9 cellular contexts compared by ENCODE assay signal in genomic region chr14:44962573-44963528, GRCh38. TPM values are rescaled to one million over a fixed set of nuclear protein-coding genes. Genes with fewer than 3 reads are reported as not detected.
DNase-seq lines count a peak whose midpoint lies in the region; ATAC-seq, FAIRE-seq and TF ChIP-seq lines count a peak whose summit lies in the region.
"Had no signal": no experiment of that assay in that cellular context is flagged by ENCODE, and none has a peak within 500 bp of the region (broad histone marks: within the 10 kb centered on the region; RNA-seq: fewer than 3 reads in every experiment).

No MANE protein-coding gene starts in this region.

- no TSS peak for BruUV-seq in GM12878 (replicated peaks; lab: Mats Ljungman, UMichigan)

- no peaks in the 10 kb centered on the region for H3K4me1 ChIP-seq in GM12878 (ENCODE audit: control insufficient read depth, insufficient read depth, low read length)
- H3K4me1 ChIP-seq in iPS-18a (ENCODE audit: control insufficient read depth, low read depth, low read length): peaks cover 31% of the 10 kb centered on the region
- H3K4me1 ChIP-seq in smooth muscle cell (ENCODE audit: low read depth): peaks cover 49% of the 10 kb centered on the region

- H2AFZ ChIP-seq in GM12878 (ENCODE audit: control insufficient read depth, low read depth, low read length): peak overlapping the region; percentile 94
- peak overlapping the region; percentile 78 for H2AFZ ChIP-seq in smooth muscle cell (ENCODE audit: low read depth)

- H3K27me3 ChIP-seq in CD4-positive, alpha-beta T cell (ENCODE audit: control insufficient read depth, insufficient read depth, low read length): no peaks in the 10 kb centered on the region
- no peaks in the 10 kb centered on the region for H3K27me3 ChIP-seq in GM12878 (replicated peaks in 1 of 2; ENCODE audit: control insufficient read depth in 2 of 2, insufficient read depth in 2 of 2, low read length in 1 of 2)
- no peaks in the 10 kb centered on the region for H3K27me3 ChIP-seq in iPS-18a (ENCODE audit: control insufficient read depth, insufficient read depth, low read length)
- H3K27me3 ChIP-seq in smooth muscle cell (ENCODE audit: low read depth): no peaks in the 10 kb centered on the region

- H4K20me1 ChIP-seq in GM12878 (ENCODE audit: control insufficient read depth, insufficient read depth) (no peaks in the 10 kb centered on the region), smooth muscle cell (ENCODE audit: low read depth) (peaks cover 71% of the 10 kb centered on the region)

- H3K9ac ChIP-seq in GM12878 (ENCODE audit: control insufficient read depth, insufficient read depth, low read length) (peak overlapping the region; percentile 78), iPS-18a (ENCODE audit: low read length) (peak overlapping the region; percentile 80), smooth muscle cell (ENCODE audit: low read depth) (peak overlapping the region; percentile 88)

- H3K4me3 Mint-ChIP-seq in CD4-positive, alpha-beta T cell: no peak overlapping the region
- H3K4me3 Mint-ChIP-seq: stimulated activated naive CD8-positive, alpha-beta T cell treated with anti-CD3 and anti-CD28 coated beads, Interleukin-15, Interleukin-2, amounts not matched to agents 100 ng/mL and 50 ng/mL, for 24 hours had no signal

- TF ChIP-seq POLR2A in GM12878 (IDR thresholded peaks at IDR 0.05; ENCODE audit: low read depth, low read length): no peak

- no peaks in the 10 kb centered on the region for H3K36me3 ChIP-seq in GM12878 (ENCODE audit: control insufficient read depth in 2 of 2, insufficient read depth in 2 of 2, low read length in 1 of 2)
- no peaks in the 10 kb centered on the region for H3K36me3 ChIP-seq in iPS-18a (ENCODE audit: control insufficient read depth, low read depth, low read length)
- no peaks in the 10 kb centered on the region for H3K36me3 ChIP-seq in smooth muscle cell (ENCODE audit: low read depth)

- peaks cover 18% of the 10 kb centered on the region for H3K9me3 ChIP-seq in CD4-positive, alpha-beta T cell (ENCODE audit: control insufficient read depth, low read length)
- H3K9me3 ChIP-seq in GM12878 (replicated peaks; ENCODE audit: control insufficient read depth, insufficient read depth, low read length): no peaks in the 10 kb centered on the region
- H3K9me3 ChIP-seq in iPS-18a (ENCODE audit: control insufficient read depth, low read depth, low read length): no peaks in the 10 kb centered on the region
- no peaks in the 10 kb centered on the region for H3K9me3 ChIP-seq in smooth muscle cell (replicated peaks; ENCODE audit: low read depth)

- H3F3A ChIP-seq in smooth muscle cell (ENCODE audit: low read depth): peaks cover 4% of the 10 kb centered on the region

- CTCF ChIA-PET in CD4-positive, alpha-beta T cell (lab: Charles Lee): interaction anchor here (0.9 to 2.5 kb wide), 4 partner anchors 27 to 290 kb away, joined by 3 to 11 read pairs (median 5); partner anchors contain the start of genes FANCM, FKBP3 and MIS18BP1
- CTCF ChIA-PET in GM12878 (lab: Yijun Ruan, JAX): interaction anchor here (0.9 to 1.8 kb wide), 5 partner anchors 14 to 287 kb away, joined by 3 to 13 read pairs (median 4); partner anchors contain the start of gene FANCM

- no peaks in the 10 kb centered on the region for H3K27me3 Mint-ChIP-seq in CD4-positive, alpha-beta T cell
- H3K27me3 Mint-ChIP-seq: stimulated activated naive CD8-positive, alpha-beta T cell treated with anti-CD3 and anti-CD28 coated beads, Interleukin-15, Interleukin-2, amounts not matched to agents 100 ng/mL and 50 ng/mL, for 24 hours had no signal

- FAIRE-seq in GM19239 (lab: Jason Lieb, UNC) (peak; percentile 84), GM12878 (lab: Jason Lieb, UNC) (no peak)

- no peak for TF ChIP-seq RAD21 in GM12878 (IDR thresholded peaks at IDR 0.05; ENCODE audit: insufficient read depth, low read depth, low read length)

- H3K4me2 ChIP-seq in GM12878 (ENCODE audit: control insufficient read depth, insufficient read depth) (peak overlapping the region; percentile 60), smooth muscle cell (peak overlapping the region; percentile 99)

- intact Hi-C loops in CD4-positive, alpha-beta T cell (cut with DNase I, micrococcal nuclease): loop anchor here (1.0 to 2.0 kb wide), 5 partner anchors 66 to 290 kb away; partner anchors contain the start of gene MIS18BP1 (in 2 of the 2)
- intact Hi-C loops in GM12878 (cut with micrococcal nuclease; ENCODE audit: unreplicated experiment): loop anchor here (2.0 kb wide), 1 partner anchor 66 kb away; a partner anchor contains a TSS

- SMC1A ChIA-PET in GM12878 (lab: Charles Lee; ENCODE audit: uncharacterized antibody, unreplicated experiment): interaction anchor here (0.8 to 4.0 kb wide), 13 partner anchors 11 to 182 kb away, joined by 3 to 16 read pairs (median 3); partner anchors contain the start of gene PRPF39

- peaks cover 33% of the 10 kb centered on the region for H3K36me3 Mint-ChIP-seq in CD4-positive, alpha-beta T cell (ENCODE audit: low read depth)

- POLR2A ChIA-PET in CD4-positive, alpha-beta T cell (lab: Charles Lee): interaction anchor here (0.6 to 4.5 kb wide), 24 partner anchors 14 to 290 kb away, joined by 3 to 119 read pairs (median 4); partner anchors contain the start of genes FANCM, FKBP3, MIS18BP1 and PRPF39
- POLR2A ChIA-PET in GM12878 (lab: Charles Lee): interaction anchor here (0.8 to 4.0 kb wide), 13 partner anchors 11 to 290 kb away, joined by 3 to 44 read pairs (median 6); partner anchors contain the start of genes FANCM, MIS18BP1 and PRPF39

- peak in 3 of 10 experiments; percentile 13 to 22 (median 19) for DNase-seq in CD4-positive, alpha-beta T cell
- DNase-seq in GM19239 (ENCODE audit: insufficient read length, low spot score) (no peak), MV-4-11 (lab: John Stamatoyannopoulos, UW) (peak; percentile 26), GM12878 (ENCODE audit: low read depth, low spot score) (no peak), smooth muscle cell (lab: John Stamatoyannopoulos, UW; ENCODE audit: unreplicated experiment) (peak; percentile 58), retina (no peak), NCI-H774 (lab: John Stamatoyannopoulos, UW) (no peak)

- peaks cover 12% of the 10 kb centered on the region for H3K9me3 Mint-ChIP-seq in CD4-positive, alpha-beta T cell

- WGBS in GM12878 (ENCODE audit: insufficient coverage, insufficient replicate concordance, low lambda C conversion rate, missing lambda C conversion rate): 2% methylated on average over 39 of the region's 39 CpGs
- 4% methylated on average over 39 of the region's 39 CpGs for WGBS in smooth muscle cell (ENCODE audit: low lambda C conversion rate)

- no peak for ATAC-seq in CD4-positive, alpha-beta T cell (ENCODE audit: poor library complexity)
- ATAC-seq in GM12878: peak; percentile 7

- TF ChIP-seq CTCF in CD4-positive, alpha-beta T cell (IDR thresholded peaks at IDR 0.05): no peak
- no peak for TF ChIP-seq CTCF in GM12878 (IDR thresholded peaks at IDR 0.05 in 2 of 3, conservative IDR thresholded peaks at IDR 0.05 in 1 of 3; ENCODE audit: control insufficient read depth in 2 of 3, extremely low read depth in 1 of 3, insufficient read depth in 1 of 3, low read depth in 3 of 3, low read length in 3 of 3)
- no peak for TF ChIP-seq CTCF in smooth muscle cell (IDR thresholded peaks at IDR 0.05; ENCODE audit: borderline replicate concordance, insufficient read depth, poor library complexity, severe bottlenecking)

- no peak overlapping the region for H3K27ac Mint-ChIP-seq in CD4-positive, alpha-beta T cell
- H3K27ac Mint-ChIP-seq: stimulated activated naive CD8-positive, alpha-beta T cell treated with anti-CD3 and anti-CD28 coated beads, Interleukin-15, Interleukin-2, amounts not matched to agents 100 ng/mL and 50 ng/mL, for 24 hours had no signal

- RAD21 ChIA-PET in GM12878 (lab: Charles Lee; ENCODE audit: unreplicated experiment): interaction anchor here (0.9 to 1.9 kb wide), 12 partner anchors 12 to 291 kb away, joined by 3 to 6 read pairs (median 3); partner anchors contain the start of gene FKBP3

- TF ChIP-seq EP300 in GM12878 (IDR thresholded peaks at IDR 0.05; ENCODE audit: borderline replicate concordance in 1 of 2, control insufficient read depth in 1 of 2, low read depth in 2 of 2, low read length in 2 of 2): no peak

- H3K79me2 ChIP-seq in GM12878 (ENCODE audit: control insufficient read depth, insufficient read depth, low read length) (peaks cover 96% of the 10 kb centered on the region), smooth muscle cell (ENCODE audit: low read depth) (peaks cover 84% of the 10 kb centered on the region)

- in situ Hi-C loops in GM12878 (cut with MboI): loop anchor here (5.0 kb wide), 2 partner anchors 174 to 284 kb away; partner anchors contain the start of gene FANCM

- H3K4me3 ChIP-seq in GM12878: peak overlapping the region; percentile 95
- peak overlapping the region; percentile 78 for H3K4me3 ChIP-seq in iPS-18a (ENCODE audit: low read length)
- peak overlapping the region; percentile 79 for H3K4me3 ChIP-seq in smooth muscle cell

- peaks cover 64% of the 10 kb centered on the region for H3K4me1 Mint-ChIP-seq in CD4-positive, alpha-beta T cell (ENCODE audit: low read depth)

- peak overlapping the region; percentile 93 for H3K27ac ChIP-seq in CD4-positive, alpha-beta T cell (ENCODE audit: low read depth, low read length)
- H3K27ac ChIP-seq in GM12878 (ENCODE audit: control insufficient read depth, insufficient read depth): peak overlapping the region; percentile 72
- H3K27ac ChIP-seq in iPS-18a (ENCODE audit: low read length): peak overlapping the region; percentile 78
- peak overlapping the region; percentile 87 for H3K27ac ChIP-seq in smooth muscle cell (ENCODE audit: low read depth)

RNA-seq across cellular contexts. Expression of gene TOGARAM1, which starts 0.9 kb away (rescaled TPM):
- total RNA-seq in CD4-positive, alpha-beta T cell: 10 to 100 TPM; 13.2 to 17.8 TPM
- 102 and 115 TPM in 2 replicates for total RNA-seq in GM12878 (2013; cell fraction: nucleolus; rRNA removed)
- total RNA-seq in GM12878 (2014; rRNA removed) (7.2 and 7.4 TPM in 2 replicates), GM12878 (2014; rRNA removed; fragmentation: Illumina TruSeq; extraction: Trizol) (10.6 and 11.4 TPM in 2 replicates), GM12878 (2021) (5.9 and 7.7 TPM in 2 replicates), smooth muscle cell (22.8 and 30.2 TPM in 2 replicates)
- 2.3 TPM for polyA plus RNA-seq in GM12878 (2011; ENCODE audit: low read depth)
- polyA plus RNA-seq in GM12878 (2011; rRNA removed) (14.4 and 21.6 TPM in 2 replicates), GM12878 (2014; fragmentation: Illumina TruSeq; extraction: Trizol) (10.5 and 14.1 TPM in 2 replicates), GM12878 (2014; fragmentation: Nextera tagmentation; extraction: Ambion mirVana) (1 to 10 TPM; 2.1 to 2.6 TPM), GM12878 (2014; rRNA removed) (3.7 and 4.3 TPM in 2 replicates), GM12878 (2016; fragmentation: Nextera tagmentation; extraction: Ambion mirVana) (1 to 10 TPM; 7.2 to 7.6 TPM), smooth muscle cell (7.3 and 9.8 TPM in 2 replicates)
- polyA plus RNA-seq in GM12878 (2011; cell fraction: cytosol; rRNA removed): 4.5 and 4.9 TPM in 2 replicates
- 12.6 and 18.4 TPM in 2 replicates for polyA plus RNA-seq in GM12878 (2011; cell fraction: nucleus; rRNA removed)
- 4.0 and 7.2 TPM in 2 replicates for polyA plus RNA-seq in GM12878 (2012)
- polyA minus RNA-seq in GM12878 (2011; rRNA and poly(A)+ RNA removed): 35.3 and 51.9 TPM in 2 replicates
- 5.6 and 7.6 TPM in 2 replicates for polyA minus RNA-seq in GM12878 (2011; cell fraction: cytosol; rRNA and poly(A)+ RNA removed)
- polyA minus RNA-seq in GM12878 (2011; cell fraction: nucleus; rRNA and poly(A)+ RNA removed): 46.7 and 56.8 TPM in 2 replicates

RNA-seq across cellular contexts. Expression of gene KLHL28, which starts 1.1 kb away (rescaled TPM):
- 10 to 100 TPM; 49.3 to 49.7 TPM for total RNA-seq in CD4-positive, alpha-beta T cell
- total RNA-seq in GM12878 (2013; cell fraction: nucleolus; rRNA removed): 43.9 and 44.4 TPM in 2 replicates
- 4.0 and 4.5 TPM in 2 replicates for total RNA-seq in GM12878 (2014; rRNA removed)
- total RNA-seq in GM12878 (2014; rRNA removed; fragmentation: Illumina TruSeq; extraction: Trizol): 6.4 and 7.1 TPM in 2 replicates
- 6.5 and 6.6 TPM in 2 replicates for total RNA-seq in GM12878 (2021)
- 3.1 TPM for polyA plus RNA-seq in GM12878 (2011; ENCODE audit: low read depth)
- 9.8 and 13.2 TPM in 2 replicates for polyA plus RNA-seq in GM12878 (2011; rRNA removed)
- polyA plus RNA-seq in GM12878 (2011; cell fraction: cytosol; rRNA removed): 4.1 and 6.4 TPM in 2 replicates
- 6.4 and 6.6 TPM in 2 replicates for polyA plus RNA-seq in GM12878 (2011; cell fraction: nucleus; rRNA removed)
- polyA plus RNA-seq in GM12878 (2012): 5.0 TPM in 2 replicates
- 5.5 and 6.1 TPM in 2 replicates for polyA plus RNA-seq in GM12878 (2014; fragmentation: Illumina TruSeq; extraction: Trizol)
- 1 to 10 TPM; 4.3 to 9.3 TPM for polyA plus RNA-seq in GM12878 (2014; fragmentation: Nextera tagmentation; extraction: Ambion mirVana)
- polyA plus RNA-seq in GM12878 (2014; rRNA removed): 1.7 and 2.7 TPM in 2 replicates
- 1 to 10 TPM; 3.2 to 6.3 TPM for polyA plus RNA-seq in GM12878 (2016; fragmentation: Nextera tagmentation; extraction: Ambion mirVana)
- polyA minus RNA-seq in GM12878 (2011; rRNA and poly(A)+ RNA removed): 36.6 and 42.8 TPM in 2 replicates
- 3.1 and 5.0 TPM in 2 replicates for polyA minus RNA-seq in GM12878 (2011; cell fraction: cytosol; rRNA and poly(A)+ RNA removed)
- polyA minus RNA-seq in GM12878 (2011; cell fraction: nucleus; rRNA and poly(A)+ RNA removed): 32.6 and 42.0 TPM in 2 replicates
- 20.1 and 21.3 TPM in 2 replicates for total RNA-seq in smooth muscle cell
- polyA plus RNA-seq in smooth muscle cell: 8.4 and 10.5 TPM in 2 replicates

Comparison
In these comparisons a context has a peak if more than half of its experiments do, and no peak if none do; other contexts are left out.
1. DNase-seq: peak in MV-4-11 (single experiment) and smooth muscle cell (single experiment); none in GM19239 (single experiment), GM12878 (single experiment), retina (single experiment) and NCI-H774 (single experiment).
2. Peak in every context shown above with its lines, with median percentiles within 50 percentile points of each other: H3K27ac ChIP-seq, H3K4me3 ChIP-seq and H3K9ac ChIP-seq.